25 cellular contexts compared by ENCODE assay signal in the genomic region with DNA sequence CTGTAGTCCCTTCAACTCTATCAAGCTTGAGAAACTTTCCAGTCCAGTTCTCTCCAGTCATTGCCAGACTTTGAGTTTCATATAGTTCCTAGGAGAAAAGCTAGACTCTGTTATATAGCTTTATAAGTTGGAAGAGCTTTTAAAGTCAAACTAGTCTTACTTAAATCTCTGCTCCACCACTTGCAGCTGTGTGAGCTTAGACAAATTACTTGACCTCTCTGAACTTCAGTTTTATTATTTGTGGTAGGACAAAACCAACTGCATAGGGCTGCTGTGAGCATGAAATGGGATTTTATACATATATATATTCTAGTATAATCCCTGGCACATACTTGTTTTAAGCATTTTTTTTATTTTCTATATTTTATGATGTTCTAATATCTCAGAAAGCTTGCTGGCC.
A peak's percentile ranks its signal among the peaks of the same experiment; 100 is the strongest.
DNase-seq lines count a peak whose midpoint lies in the region; ATAC-seq, FAIRE-seq and TF ChIP-seq lines count a peak whose summit lies in the region.
"Had no signal": no experiment of that assay in that cellular context is flagged by ENCODE, and none has a peak within 500 bp of the region (broad histone marks: within the 10 kb centered on the region; RNA-seq: fewer than 3 reads in every experiment).

No MANE protein-coding gene starts in this region.

- H3K27ac ChIP-seq in A549 (peak overlapping the region; percentile 20 to 73; a peak in 4 of 6 replicates), K562 (ENCODE audit: extremely low read depth, low read depth, low read length) (no peak overlapping the region), endothelial cell of umbilical vein (ENCODE audit: insufficient read depth, low read depth, low read length) (peak overlapping the region; percentile 70)
- H3K27ac ChIP-seq: 22Rv1, BLaER1 had no signal

- in situ Hi-C loops in K562 (cut with MboI) = loop anchor here (10.0 kb wide), 1 partner anchor 796 kb away; no protein-coding TSS in a partner anchor

- no peak overlapping the region for H3K9ac ChIP-seq in K562 (ENCODE audit: insufficient read depth in 1 of 2, low read depth in 2 of 2, low read length in 2 of 2)
- H3K9ac ChIP-seq in endothelial cell of umbilical vein (replicated peaks; ENCODE audit: extremely low read depth, insufficient read depth, low read length) = peak overlapping the region; percentile 39
- H3K9ac ChIP-seq: BLaER1 had no signal

- TF ChIP-seq EP300 in A549 (IDR thresholded peaks at IDR 0.05) (no peak), K562 (IDR thresholded peaks at IDR 0.05; ENCODE audit: low read length) (no peak)

- no peak overlapping the region for H3K4me3 Mint-ChIP-seq in T-helper 2 cell treated with Interferon-gamma antibody and Interleukin-4, amounts not matched to agents 5 μg/mL and 100 μg/mL, for 36 hours
- H3K4me3 Mint-ChIP-seq in activated naive CD4-positive, alpha-beta T cell treated with anti-CD3 and anti-CD28 coated beads, Interleukin-2, amount 10 ng/mL, durations not matched to agents 7 days and 5 days = no peak overlapping the region
- H3K4me3 Mint-ChIP-seq: CD14-positive monocyte; CD4-positive, alpha-beta memory T cell; CD4-positive, CD25-positive, alpha-beta regulatory T cell; CD8-positive, alpha-beta memory T cell had no signal

- H3K9me3 Mint-ChIP-seq in T-helper 2 cell treated with Interferon-gamma antibody and Interleukin-4, amounts not matched to agents 5 μg/mL and 100 μg/mL, for 36 hours = no peaks in the 10 kb centered on the region
- H3K9me3 Mint-ChIP-seq in activated naive CD4-positive, alpha-beta T cell treated with anti-CD3 and anti-CD28 coated beads, Interleukin-2, amount 10 ng/mL, durations not matched to agents 7 days and 5 days = no peaks in the 10 kb centered on the region
- H3K9me3 Mint-ChIP-seq: CD4-positive, alpha-beta memory T cell; CD4-positive, CD25-positive, alpha-beta regulatory T cell; CD8-positive, alpha-beta memory T cell had no signal

- POLR2A ChIA-PET in A549 (lab: Yijun Ruan, JAX) (no interaction called here), K562 (lab: Yijun Ruan, JAX) (interaction anchor here (0.6 kb wide), 2 partner anchors 21 to 698 kb away, joined by 3 read pairs; no protein-coding TSS in a partner anchor), endothelial cell of umbilical vein (lab: Charles Lee) (interaction anchor here (0.6 to 1.5 kb wide), 3 partner anchors 27 to 338 kb away, joined by 3 to 7 read pairs (median 3); no protein-coding TSS in a partner anchor)

- BruUV-seq in K562 (replicated peaks; lab: Mats Ljungman, UMichigan) (no TSS peak), endothelial cell of umbilical vein (replicated peaks; lab: Mats Ljungman, UMichigan) (no TSS peak)

- H3K9me3 ChIP-seq in A549 = no peaks in the 10 kb centered on the region
- H3K9me3 ChIP-seq in K562 (replicated peaks; ENCODE audit: control insufficient read depth, insufficient read depth, low read depth, low read length) = no peaks in the 10 kb centered on the region
- no peaks in the 10 kb centered on the region for H3K9me3 ChIP-seq in endothelial cell of umbilical vein (replicated peaks; ENCODE audit: control insufficient read depth, insufficient read depth, low read length)
- H3K9me3 ChIP-seq: BE2C, BLaER1 had no signal

- H3K4me2 ChIP-seq in A549 (no peak overlapping the region), K562 (ENCODE audit: insufficient read depth, low read length) (no peak overlapping the region), endothelial cell of umbilical vein (ENCODE audit: insufficient read depth, low read length) (peak overlapping the region; percentile 26)
- H3K4me2 ChIP-seq: BLaER1 had no signal

- peaks cover 12% of the 10 kb centered on the region for H3K27me3 Mint-ChIP-seq in T-helper 2 cell treated with Interferon-gamma antibody and Interleukin-4, amounts not matched to agents 5 μg/mL and 100 μg/mL, for 36 hours (ENCODE audit: low read depth)
- peaks cover 3% of the 10 kb centered on the region for H3K27me3 Mint-ChIP-seq in activated naive CD4-positive, alpha-beta T cell treated with anti-CD3 and anti-CD28 coated beads, Interleukin-2, amount 10 ng/mL, durations not matched to agents 7 days and 5 days

- CTCF ChIA-PET in A549 (lab: Yijun Ruan, JAX) (interaction anchor here (0.8 to 2.4 kb wide), 8 partner anchors 11 to 821 kb away, joined by 3 to 8 read pairs (median 3); no protein-coding TSS in a partner anchor), K562 (lab: Yijun Ruan, JAX; ENCODE audit: low intra/inter-chr PET ratio) (no interaction called here), endothelial cell of umbilical vein (lab: Charles Lee) (interaction anchor here (0.6 to 5.4 kb wide), 15 partner anchors 11 to 932 kb away, joined by 3 to 138 read pairs (median 3); no protein-coding TSS in a partner anchor)
- CTCF ChIA-PET in activated naive CD4-positive, alpha-beta T cell treated with anti-CD3 and anti-CD28 coated beads, Interleukin-2, amount 10 ng/mL, durations not matched to agents 7 days and 5 days (lab: Charles Lee) = no interaction called here

- intact Hi-C loops in K562 (cut with micrococcal nuclease) = no loop called here
- intact Hi-C loops in endothelial cell of umbilical vein (cut with micrococcal nuclease) = loop anchor here (1.0 to 10.0 kb wide), 3 partner anchors 171 to 414 kb away; no protein-coding TSS in a partner anchor

- H3K79me2 ChIP-seq in K562 (ENCODE audit: control insufficient read depth, insufficient read depth, low read length) = no peaks in the 10 kb centered on the region
- no peaks in the 10 kb centered on the region for H3K79me2 ChIP-seq in endothelial cell of umbilical vein (ENCODE audit: control insufficient read depth, insufficient read depth, low read length)

- no peaks in the 10 kb centered on the region for H3K36me3 Mint-ChIP-seq in T-helper 2 cell treated with Interferon-gamma antibody and Interleukin-4, amounts not matched to agents 5 μg/mL and 100 μg/mL, for 36 hours (ENCODE audit: low read depth)
- no peaks in the 10 kb centered on the region for H3K36me3 Mint-ChIP-seq in activated naive CD4-positive, alpha-beta T cell treated with anti-CD3 and anti-CD28 coated beads, Interleukin-2, amount 10 ng/mL, durations not matched to agents 7 days and 5 days
- H3K36me3 Mint-ChIP-seq: CD14-positive monocyte; CD4-positive, alpha-beta memory T cell; CD4-positive, CD25-positive, alpha-beta regulatory T cell; CD8-positive, alpha-beta memory T cell had no signal

- no peak overlapping the region for H3K4me3 ChIP-seq in A549
- H3K4me3 ChIP-seq in K562 = no peak overlapping the region
- no peak overlapping the region for H3K4me3 ChIP-seq in endothelial cell of umbilical vein (replicated peaks in 1 of 3; ENCODE audit: insufficient read depth in 1 of 3, low read depth in 1 of 3, low read length in 3 of 3)
- H3K4me3 ChIP-seq: BLaER1, GM12878 had no signal

- H3K27me3 ChIP-seq in K562 (ENCODE audit: control insufficient read depth in 2 of 2, insufficient read depth in 2 of 2, low read length in 2 of 2) (no peaks in the 10 kb centered on the region), endothelial cell of umbilical vein (ENCODE audit: control insufficient read depth in 2 of 2, insufficient read depth in 2 of 2, low read length in 2 of 2) (no peaks in the 10 kb centered on the region)
- H3K27me3 ChIP-seq: BE2C, BLaER1 had no signal

- no peak overlapping the region for H2AFZ ChIP-seq in K562 (ENCODE audit: low read depth, low read length)
- no peak overlapping the region for H2AFZ ChIP-seq in endothelial cell of umbilical vein (ENCODE audit: low read depth, low read length)

- DNase-seq in A549 (ENCODE audit: low read depth in 1 of 2, low spot score in 1 of 2) = no peak
- DNase-seq in K562 (ENCODE audit: extremely low read depth in 1 of 4, low spot score in 3 of 4) = no peak
- DNase-seq in endothelial cell of umbilical vein (ENCODE audit: low read depth, low spot score) = no peak
- DNase-seq in T-helper 2 cell treated with Interferon-gamma antibody and Interleukin-4, amounts not matched to agents 5 μg/mL and 100 μg/mL, for 36 hours (ENCODE audit: low spot score) = no peak
- no peak for DNase-seq in activated naive CD4-positive, alpha-beta T cell treated with anti-CD3 and anti-CD28 coated beads, Interleukin-2, amount 10 ng/mL, durations not matched to agents 7 days and 5 days
- DNase-seq: ACHN; BE2C; C1 segment of cervical spinal cord; CD4-positive, alpha-beta memory T cell; CD4-positive, CD25-positive, alpha-beta regulatory T cell; CD8-positive, alpha-beta memory T cell; COR-L47; DMS 273 treated with DMSO at 0.1 percent for 48 hours; DMS153; DMS53; DMS79; DND-41; EL; GDM1 had no signal

- no peaks in the 10 kb centered on the region for H3K4me1 Mint-ChIP-seq in T-helper 2 cell treated with Interferon-gamma antibody and Interleukin-4, amounts not matched to agents 5 μg/mL and 100 μg/mL, for 36 hours (ENCODE audit: low read depth)
- no peaks in the 10 kb centered on the region for H3K4me1 Mint-ChIP-seq in activated naive CD4-positive, alpha-beta T cell treated with anti-CD3 and anti-CD28 coated beads, Interleukin-2, amount 10 ng/mL, durations not matched to agents 7 days and 5 days
- H3K4me1 Mint-ChIP-seq: CD4-positive, alpha-beta memory T cell; CD4-positive, CD25-positive, alpha-beta regulatory T cell; CD8-positive, alpha-beta memory T cell had no signal

- H3K4me1 ChIP-seq in A549 (peaks cover 59% of the 10 kb centered on the region), K562 (replicated peaks in 1 of 2; ENCODE audit: control insufficient read depth in 2 of 2, insufficient read depth in 2 of 2, low read length in 2 of 2) (no peaks in the 10 kb centered on the region), endothelial cell of umbilical vein (ENCODE audit: control insufficient read depth, extremely low read depth, insufficient read depth, low read length) (peaks cover 67% of the 10 kb centered on the region)
- H3K4me1 ChIP-seq: BE2C, BLaER1 had no signal

- dilution Hi-C loops in endothelial cell of umbilical vein (cut with MboI; ENCODE audit: extremely low pct_ligation_motif_present, low sequenced_read_pairs) = no loop called here

- H3K9me1 ChIP-seq in K562 (ENCODE audit: control insufficient read depth, insufficient read depth, low read length) = no peaks in the 10 kb centered on the region
- H3K9me1 ChIP-seq in endothelial cell of umbilical vein (replicated peaks; ENCODE audit: control insufficient read depth, extremely low read depth, insufficient read depth, low read length) = no peaks in the 10 kb centered on the region

- H4K20me1 ChIP-seq in K562 (replicated peaks; ENCODE audit: control insufficient read depth, insufficient read depth, low read length) (no peaks in the 10 kb centered on the region), endothelial cell of umbilical vein (replicated peaks; ENCODE audit: control insufficient read depth, extremely low read depth, insufficient read depth, low read length) (no peaks in the 10 kb centered on the region)
- H4K20me1 ChIP-seq: BLaER1 had no signal

- ATAC-seq in A549 (no peak), K562 (no peak)
- ATAC-seq: GM12878 had no signal

- H3K36me3 ChIP-seq in K562 (ENCODE audit: control insufficient read depth, insufficient read depth, low read length) (no peaks in the 10 kb centered on the region), endothelial cell of umbilical vein (ENCODE audit: control insufficient read depth in 2 of 2, extremely low read depth in 1 of 2, insufficient read depth in 2 of 2, low read length in 2 of 2) (no peaks in the 10 kb centered on the region)
- H3K36me3 ChIP-seq: BE2C, BLaER1 had no signal

- H3K27ac Mint-ChIP-seq in T-helper 2 cell treated with Interferon-gamma antibody and Interleukin-4, amounts not matched to agents 5 μg/mL and 100 μg/mL, for 36 hours = no peak overlapping the region
- no peak overlapping the region for H3K27ac Mint-ChIP-seq in activated naive CD4-positive, alpha-beta T cell treated with anti-CD3 and anti-CD28 coated beads, Interleukin-2, amount 10 ng/mL, durations not matched to agents 7 days and 5 days
- H3K27ac Mint-ChIP-seq: CD14-positive monocyte; CD4-positive, alpha-beta memory T cell; CD8-positive, alpha-beta memory T cell had no signal

- TF ChIP-seq POLR2A in A549 (IDR thresholded peaks at IDR 0.05; ENCODE audit: low read length) (no peak), K562 (conservative IDR thresholded peaks at IDR 0.05) (no peak), endothelial cell of umbilical vein (IDR thresholded peaks at IDR 0.05; ENCODE audit: low read depth, low read length) (no peak)

- no peak for TF ChIP-seq RAD21 in A549 (conservative IDR thresholded peaks at IDR 0.05 in 1 of 2, IDR thresholded peaks at IDR 0.05 in 1 of 2)
- TF ChIP-seq RAD21 in K562 (CRISPR knock-in tag; conservative IDR thresholded peaks at IDR 0.05 in 1 of 2, IDR thresholded peaks at IDR 0.05 in 1 of 2) = no peak

- FAIRE-seq in A549 (lab: Jason Lieb, UNC) = no peak
- no peak for FAIRE-seq in K562 (lab: Jason Lieb, UNC)
- no peak for FAIRE-seq in endothelial cell of umbilical vein (lab: Jason Lieb, UNC)
- FAIRE-seq: GM12878, GM12892, GM18507 had no signal

- TF ChIP-seq CTCF in A549 (IDR thresholded peaks at IDR 0.05) = no peak
- TF ChIP-seq CTCF in K562 (IDR thresholded peaks at IDR 0.05 in 2 of 3, conservative IDR thresholded peaks at IDR 0.05 in 1 of 3; ENCODE audit: insufficient read depth in 2 of 3, low read depth in 1 of 3, low read length in 3 of 3) = no peak
- TF ChIP-seq CTCF in endothelial cell of umbilical vein (IDR thresholded peaks at IDR 0.05; ENCODE audit: extremely low read depth in 1 of 2, insufficient read depth in 1 of 2, low read depth in 1 of 2, low read length in 2 of 2) = no peak

Comparison
In these comparisons a context has a peak if more than half of its experiments do, and no peak if none do; other contexts are left out.
1. CTCF ChIA-PET loops: an anchor here in A549 (0.8 to 2.4 kb wide) and endothelial cell of umbilical vein (0.6 to 5.4 kb wide); none called in K562 and activated naive CD4-positive, alpha-beta T cell treated with anti-CD3 and anti-CD28 coated beads, Interleukin-2, amount 10 ng/mL, durations not matched to agents 7 days and 5 days.